Comparison of ENCODE assay signal across 11 cellular contexts in genomic region chr18:21735452-21736015, GRCh38. TPM values are rescaled to one million over a fixed set of nuclear protein-coding genes. Genes with fewer than 3 reads are reported as not detected.
DNase-seq lines count a peak whose midpoint lies in the region; ATAC-seq, FAIRE-seq and TF ChIP-seq lines count a peak whose summit lies in the region.
"Had no signal": no experiment of that assay in that cellular context is flagged by ENCODE, and none has a peak within 500 bp of the region (broad histone marks: within the 10 kb centered on the region; RNA-seq: fewer than 3 reads in every experiment).

No MANE protein-coding gene starts in this region.

- 0 out of 5 replicates have a peak overlapping the region, but pooled peaks of 1 of the 2 experiments have one; percentile 8 for H3K4me3 Mint-ChIP-seq in H9
- H3K4me3 Mint-ChIP-seq in T-helper 17 cell = peak overlapping the region; percentile 21
- no peak overlapping the region for H3K4me3 Mint-ChIP-seq in neural progenitor cell

- no peak overlapping the region for H4K5ac ChIP-seq in H9 (ENCODE audit: insufficient read length, low read depth, low read length)

- no peaks in the 10 kb centered on the region for H3K36me3 ChIP-seq in neural progenitor cell

- H3K4me1 ChIP-seq in H9 (ENCODE audit: insufficient read depth, low read length) (no peaks in the 10 kb centered on the region), neural progenitor cell (peaks cover 9% of the 10 kb centered on the region), foreskin keratinocyte (peaks cover 4% of the 10 kb centered on the region)

- no peak overlapping the region for H2BK12ac ChIP-seq in H9 (ENCODE audit: insufficient read length, low read depth, low read length)

- H3K9me3 Mint-ChIP-seq in H9 = peaks cover 13 to 16% of the 10 kb centered on the region in 2 experiments; a peak in 4 of 5 replicates
- peaks cover 30% of the 10 kb centered on the region for H3K9me3 Mint-ChIP-seq in neural progenitor cell

- no peaks in the 10 kb centered on the region for H4K20me1 ChIP-seq in H9 (ENCODE audit: control insufficient read depth, insufficient read depth, insufficient read length)
- H4K20me1 ChIP-seq in neural progenitor cell (ENCODE audit: low read depth) = no peaks in the 10 kb centered on the region

- H3K27me3 Mint-ChIP-seq in H9 (ENCODE audit: low read depth) (peaks cover 3% of the 10 kb centered on the region), T-helper 17 cell (no peaks in the 10 kb centered on the region), neural progenitor cell (ENCODE audit: insufficient read depth, low read depth) (peaks cover 6% of the 10 kb centered on the region)

- H3K9me3 ChIP-seq in H9 (ENCODE audit: control insufficient read depth, low read depth, low read length) (no peaks in the 10 kb centered on the region), T-helper 17 cell (ENCODE audit: control insufficient read depth, low read length, poor library complexity, severe bottlenecking) (no peaks in the 10 kb centered on the region), neural progenitor cell (ENCODE audit: low read depth) (no peaks in the 10 kb centered on the region)

- H3K4me3 ChIP-seq in neural progenitor cell = no peak overlapping the region
- H3K4me3 ChIP-seq: PC-9 had no signal

- TF ChIP-seq CTCF in H9 (conservative IDR thresholded peaks at IDR 0.05) (no peak), neural progenitor cell (IDR thresholded peaks at IDR 0.05) (no peak), foreskin keratinocyte (conservative IDR thresholded peaks at IDR 0.05) (no peak), GM10266 (IDR thresholded peaks at IDR 0.05; ENCODE audit: control insufficient read depth, insufficient read depth, low read depth, missing control alignments) (no peak)

- H3K18ac ChIP-seq in H9 (ENCODE audit: insufficient read length, low read depth, low read length) = no peak overlapping the region

- peaks cover 5 to 23% (median 8%) of the 10 kb centered on the region in 3 experiments for H3K36me3 Mint-ChIP-seq in H9 (ENCODE audit: insufficient read depth in 1 of 3, low read depth in 3 of 3)
- H3K36me3 Mint-ChIP-seq in T-helper 17 cell (ENCODE audit: low read depth) = peaks cover 2% of the 10 kb centered on the region
- peaks cover 5% of the 10 kb centered on the region for H3K36me3 Mint-ChIP-seq in neural progenitor cell

- H3T11ph ChIP-seq in H9 (ENCODE audit: low read length) = no peak overlapping the region

- peak; percentile 82 for DNase-seq in H9
- DNase-seq in T-helper 17 cell = peak; percentile 33 to 45 (median 37)
- peak; percentile 57 for DNase-seq in ecto neural progenitor cell (ENCODE audit: low spot score)
- DNase-seq in neural progenitor cell (ENCODE audit: low spot score) = peak; percentile 53
- no peak for DNase-seq in foreskin keratinocyte
- DNase-seq in GM10266 (ENCODE audit: extremely low spot score) = no peak
- DNase-seq in HTR-8/SVneo (ENCODE audit: insufficient read length, low spot score) = no peak
- DNase-seq: PC-9 had no signal

- H3K79me1 ChIP-seq in H9 (ENCODE audit: insufficient read depth, low read depth, low read length, poor library complexity, severe bottlenecking) = no peaks in the 10 kb centered on the region

- no peak overlapping the region for H3K4ac ChIP-seq in H9 (ENCODE audit: low read depth, low read length)

- H3K14ac ChIP-seq in H9 (ENCODE audit: insufficient read depth, low read length) = no peak overlapping the region

- no peak overlapping the region for H2AFZ ChIP-seq in H9 (ENCODE audit: low read length)
- peak overlapping the region; percentile 81 for H2AFZ ChIP-seq in neural progenitor cell (replicated peaks)
- H2AFZ ChIP-seq: PC-9 had no signal

- peak overlapping the region in 2 of 3 experiments; percentile 36 to 89; a peak in 4 of 7 replicates for H3K27ac Mint-ChIP-seq in H9
- H3K27ac Mint-ChIP-seq in T-helper 17 cell = peak overlapping the region; percentile 91
- no peak overlapping the region for H3K27ac Mint-ChIP-seq in neural progenitor cell

- H3K4me2 ChIP-seq in H9 (ENCODE audit: insufficient read depth, insufficient read length, low read length) = no peak overlapping the region
- H3K4me2 ChIP-seq in neural progenitor cell = no peak overlapping the region
- H3K4me2 ChIP-seq: PC-9 had no signal

- H2BK5ac ChIP-seq in H9 (ENCODE audit: insufficient read length, low read length) = no peak overlapping the region

- H3K27ac ChIP-seq in H9 (ENCODE audit: insufficient read length, low read depth, low read length) (no peak overlapping the region), neural progenitor cell (no peak overlapping the region), foreskin keratinocyte (no peak overlapping the region)
- H3K27ac ChIP-seq: PC-9 had no signal

- H3K27me3 ChIP-seq in H9 (ENCODE audit: insufficient read depth, low read length) (no peaks in the 10 kb centered on the region), neural progenitor cell (no peaks in the 10 kb centered on the region), foreskin keratinocyte (no peaks in the 10 kb centered on the region)

- H4K8ac ChIP-seq in H9 (replicated peaks; ENCODE audit: insufficient read length, low read depth, low read length) = no peak overlapping the region

- no peak overlapping the region for H2BK120ac ChIP-seq in H9 (ENCODE audit: low read depth, low read length, poor library complexity, severe bottlenecking)

- H3K9ac ChIP-seq in H9 (ENCODE audit: extremely low read depth, insufficient read length, low read length) = no peak overlapping the region
- H3K9ac ChIP-seq in neural progenitor cell = no peak overlapping the region

- H4K91ac ChIP-seq in H9 (ENCODE audit: insufficient read length, low read depth, low read length) = no peak overlapping the region

- no peak overlapping the region for H3K56ac ChIP-seq in H9 (ENCODE audit: insufficient read length, low read depth, low read length)

- no CpG with 5 or more reads among the region's 12 CpGs for WGBS in H9 (ENCODE audit: extremely low coverage, insufficient read length, low lambda C conversion rate)

- no peaks in the 10 kb centered on the region for H3K23me2 ChIP-seq in H9 (ENCODE audit: insufficient read length, low read depth, low read length, poor library complexity, severe bottlenecking)

- peaks cover 25 to 28% of the 10 kb centered on the region in 2 experiments for H3K4me1 Mint-ChIP-seq in H9
- H3K4me1 Mint-ChIP-seq in T-helper 17 cell = peaks cover 14% of the 10 kb centered on the region
- H3K4me1 Mint-ChIP-seq in neural progenitor cell = peaks cover 21% of the 10 kb centered on the region

- no peak overlapping the region for H2BK20ac ChIP-seq in H9 (ENCODE audit: low read depth, low read length, poor library complexity, severe bottlenecking)

- no peak overlapping the region for H2AK5ac ChIP-seq in H9 (ENCODE audit: insufficient read length, low read length)

- no peak overlapping the region for H3K23ac ChIP-seq in H9 (ENCODE audit: insufficient read length, low read depth, low read length)

- H3F3A ChIP-seq in neural progenitor cell (ENCODE audit: low read depth) = peaks cover 8% of the 10 kb centered on the region

- H2BK15ac ChIP-seq in H9 (ENCODE audit: low read depth, low read length) = no peak overlapping the region

- H3K79me2 ChIP-seq in H9 (ENCODE audit: insufficient read depth, low read length) (no peaks in the 10 kb centered on the region), neural progenitor cell (ENCODE audit: low read depth) (no peaks in the 10 kb centered on the region)

- no peak for FAIRE-seq in HTR-8/SVneo (lab: Jason Lieb, UNC)
- FAIRE-seq: astrocyte, islet of Langerhans had no signal

- ATAC-seq in T-helper 17 cell (peak; percentile 42), foreskin keratinocyte (no peak), GM21723 (IDR thresholded peaks at IDR 0.05; ENCODE audit: unreplicated experiment) (no peak)

RNA-seq across cellular contexts. Expression of gene MIB1, which starts 5.1 kb away (rescaled TPM):
- total RNA-seq in H9 (2021) (45.7 and 48.8 TPM in 2 replicates), T-helper 17 cell (10 to 100 TPM; 39.0 to 45.1 TPM), neural progenitor cell (ENCODE audit: low replicate concordance) (83.8 and 112 TPM in 2 replicates), foreskin keratinocyte (37.5 and 38.4 TPM in 2 replicates)
- 3.8 and 4.1 TPM in 2 replicates for polyA plus RNA-seq in foreskin keratinocyte

RNA-seq across cellular contexts. Expression of gene ABHD3, which starts 31.0 kb away (rescaled TPM):
- total RNA-seq in H9 (2021) (12.0 and 12.5 TPM in 2 replicates), T-helper 17 cell (10 to 100 TPM; 38.6 to 39.3 TPM), neural progenitor cell (ENCODE audit: low replicate concordance) (13.5 and 21.0 TPM in 2 replicates), foreskin keratinocyte (21.4 and 23.0 TPM in 2 replicates)
- 12.7 and 19.6 TPM in 2 replicates for polyA plus RNA-seq in foreskin keratinocyte

Comparison
In these comparisons a context has a peak if more than half of its experiments do, and no peak if none do; other contexts are left out.
1. DNase-seq: peak in H9 (single experiment), T-helper 17 cell (3 of 3), ecto neural progenitor cell (single experiment) and neural progenitor cell (single experiment); none in foreskin keratinocyte (0 of 2), GM10266 (single experiment) and HTR-8/SVneo (single experiment).